In genomic region chr1:16617101-16617727, GRCh38 we compare ENCODE assay signal across 16 cellular contexts. TPM values are rescaled to one million over a fixed set of nuclear protein-coding genes. Genes with fewer than 3 reads are reported as not detected.
A peak's percentile ranks its signal among the peaks of the same experiment; 100 is the strongest.
DNase-seq lines count a peak whose midpoint lies in the region; ATAC-seq, FAIRE-seq and TF ChIP-seq lines count a peak whose summit lies in the region.
"Had no signal": no experiment of that assay in that cellular context is flagged by ENCODE, and none has a peak within 500 bp of the region (broad histone marks: within the 10 kb centered on the region; RNA-seq: fewer than 3 reads in every experiment).

No MANE protein-coding gene starts in this region.

- H3K4me2 ChIP-seq in SK-N-SH: no peak overlapping the region

- peaks cover 2% of the 10 kb centered on the region; the same call in 1 of the 2 replicates for H4K20me1 ChIP-seq in SK-N-SH (ENCODE audit: insufficient read depth)

- no peaks in the 10 kb centered on the region for H3K36me3 Mint-ChIP-seq in endothelial cell (ENCODE audit: low read depth, unreplicated experiment)
- H3K36me3 Mint-ChIP-seq: IgD-negative memory B cell had no signal

- CTCF ChIA-PET in SK-N-SH (lab: Yijun Ruan, JAX): interaction anchor here (0.9 to 10.5 kb wide), 6 partner anchors 6 to 334 kb away, joined by 3 to 130 read pairs (median 10); no protein-coding TSS in a partner anchor

- H3K4me1 ChIP-seq in SK-N-SH (ENCODE audit: control insufficient read depth in 1 of 2, insufficient read depth in 2 of 2, low read depth in 1 of 2, low read length in 1 of 2): peaks cover 5 to 15% of the 10 kb centered on the region in 2 experiments; a peak in 3 of 4 replicates
- H3K4me1 ChIP-seq in pancreas: peaks cover 6 to 13% (median 13%) of the 10 kb centered on the region in 3 donors

- no peaks in the 10 kb centered on the region for H3K9me3 Mint-ChIP-seq in endothelial cell (ENCODE audit: unreplicated experiment)
- H3K9me3 Mint-ChIP-seq: IgD-negative memory B cell had no signal

- no peak for FAIRE-seq in pancreas (lab: Jason Lieb, UNC)
- FAIRE-seq: colon, GM19239 had no signal

- TF ChIP-seq CTCF in SK-N-SH (IDR thresholded peaks at IDR 0.05): no peak
- TF ChIP-seq CTCF in GM20000 (IDR thresholded peaks at IDR 0.05; ENCODE audit: extremely low read depth, missing control alignments): no peak
- TF ChIP-seq CTCF in endothelial cell (IDR thresholded peaks at IDR 0.05; ENCODE audit: unreplicated experiment): no peak
- TF ChIP-seq CTCF in pancreas (IDR thresholded peaks at IDR 0.05): no peak

- H3K4me3 ChIP-seq in SK-N-SH (ENCODE audit: low read depth in 2 of 2, low read length in 1 of 2) (no peak overlapping the region), pancreas (no peak overlapping the region)
- H3K4me3 ChIP-seq: tibial artery had no signal

- no peaks in the 10 kb centered on the region for H3K9me2 ChIP-seq in SK-N-SH

- H3K27me3 ChIP-seq in SK-N-SH (ENCODE audit: insufficient read depth): no peaks in the 10 kb centered on the region
- H3K27me3 ChIP-seq in pancreas: no peaks in the 10 kb centered on the region
- H3K27me3 ChIP-seq: tibial artery had no signal

- peaks cover 7% of the 10 kb centered on the region for H3K79me2 ChIP-seq in SK-N-SH (ENCODE audit: insufficient read depth)

- no peak for TF ChIP-seq RAD21 in SK-N-SH (IDR thresholded peaks at IDR 0.05; ENCODE audit: low read length)

- WGBS in SK-N-SH (ENCODE audit: low lambda C conversion rate): 91% methylated on average over 21 of the region's 21 CpGs
- 87 to 88% methylated on average over 21 of the region's 21 CpGs for WGBS in pancreas, 2 donors

- H3K27ac ChIP-seq in SK-N-SH (ENCODE audit: low read depth in 2 of 2, low read length in 1 of 2) (no peak overlapping the region), pancreas (no peak overlapping the region)
- H3K27ac ChIP-seq: tibial artery had no signal

- TF ChIP-seq EP300 in SK-N-SH (IDR thresholded peaks at IDR 0.05; ENCODE audit: borderline replicate concordance in 1 of 2, low read depth in 1 of 2, low read length in 1 of 2): no peak

- intact Hi-C loops in pancreas (cut with DNase I): loop anchor here in 1 of 3 donors (10.0 kb wide), 1 partner anchor 328 kb away; no protein-coding TSS in a partner anchor

- H3F3A ChIP-seq in SK-N-SH (replicated peaks; ENCODE audit: insufficient read depth): peaks cover 17% of the 10 kb centered on the region

- peaks cover 10 to 28% of the 10 kb centered on the region in 2 experiments for H3K36me3 ChIP-seq in SK-N-SH (replicated peaks in 1 of 2; ENCODE audit: control insufficient read depth in 1 of 2, insufficient read depth in 2 of 2, low read length in 1 of 2)
- no peaks in the 10 kb centered on the region for H3K36me3 ChIP-seq in pancreas

- ATAC-seq in SK-N-SH treated with all-trans-retinoic acid at 6 μM for 48 hours: no peak
- no peak for ATAC-seq in pancreas
- no peak for ATAC-seq in HG03469 (IDR thresholded peaks at IDR 0.05; ENCODE audit: unreplicated experiment)

- DNase-seq in SK-N-SH: peak; percentile 47
- DNase-seq in GM20000 (ENCODE audit: low spot score): peak; percentile 61
- peak; percentile 16 for DNase-seq in endothelial cell (ENCODE audit: low spot score)
- DNase-seq in pancreas: peak in 5 of 6 donors; percentile 30 to 67 (median 34)
- no peak for DNase-seq in cerebellar nuclear complex (lab: John Stamatoyannopoulos, UW)
- DNase-seq in Ammon's horn (ENCODE audit: low spot score): no peak
- DNase-seq: HCEC 1CT, NCI-H69, SHP77 treated with DMSO at 0.1 percent for 48 hours had no signal

- no peaks in the 10 kb centered on the region for H3K4me1 Mint-ChIP-seq in endothelial cell (ENCODE audit: unreplicated experiment)
- H3K4me1 Mint-ChIP-seq: IgD-negative memory B cell had no signal

- no peaks in the 10 kb centered on the region for H3K27me3 Mint-ChIP-seq in endothelial cell (ENCODE audit: unreplicated experiment)
- H3K27me3 Mint-ChIP-seq: IgD-negative memory B cell had no signal

- no peak overlapping the region for H3K27ac Mint-ChIP-seq in endothelial cell (ENCODE audit: unreplicated experiment)
- H3K27ac Mint-ChIP-seq: IgD-negative memory B cell had no signal

- H3K4me3 Mint-ChIP-seq in endothelial cell (ENCODE audit: unreplicated experiment): no peak overlapping the region
- H3K4me3 Mint-ChIP-seq: IgD-negative memory B cell had no signal

- POLR2A ChIA-PET in SK-N-SH (lab: Yijun Ruan, JAX): interaction anchor here (1.2 kb wide), 1 partner anchor 7 kb away, joined by 3 read pairs; no protein-coding TSS in a partner anchor

- H3K9me3 ChIP-seq in SK-N-SH: no peaks in the 10 kb centered on the region
- H3K9me3 ChIP-seq in pancreas: no peaks in the 10 kb centered on the region
- H3K9me3 ChIP-seq: tibial artery had no signal

- H3K9ac ChIP-seq in SK-N-SH: no peak overlapping the region

- H2AFZ ChIP-seq in SK-N-SH (ENCODE audit: low read depth): no peak overlapping the region

TF ChIP-seq in SK-N-SH, 30 proteins besides CTCF, POLR2A, EP300 and RAD21:
- TF ChIP-seq NRF1 (IDR thresholded peaks at IDR 0.05; ENCODE audit: low read depth, low read length) (no peak), ELF1 (IDR thresholded peaks at IDR 0.05) (no peak), FOXJ3 (CRISPR knock-in tag; IDR thresholded peaks at IDR 0.05) (no peak), RXRA (IDR thresholded peaks at IDR 0.05; ENCODE audit: borderline replicate concordance, low read depth) (no peak), YY1 (IDR thresholded peaks at IDR 0.05; ENCODE audit: low read depth) (no peak)
TF ChIP-seq in SK-N-SH: peak in this region for 0.

TF ChIP-seq in SK-N-SH treated with all-trans-retinoic acid at 6 μM for 48 hours, 23 proteins besides CTCF, POLR2A, EP300 and RAD21:
- TF ChIP-seq ZFP30 (CRISPR knock-in tag; IDR thresholded peaks at IDR 0.05) (no peak), OSR1 (CRISPR knock-in tag; IDR thresholded peaks at IDR 0.05) (no peak), CSRNP3 (CRISPR knock-in tag; IDR thresholded peaks at IDR 0.05) (no peak), BACH2 (CRISPR knock-in tag; IDR thresholded peaks at IDR 0.05; ENCODE audit: borderline replicate concordance) (no peak)

RNA-seq across cellular contexts. Expression of gene NBPF1, which starts 3.9 kb away (rescaled TPM):
- polyA plus RNA-seq in SK-N-SH (2012; rRNA removed) (29.8 and 39.7 TPM in 2 replicates), pancreas (1 to 10 TPM; 4.0 to 5.8 TPM)
- 27.4 and 29.8 TPM in 2 replicates for polyA plus RNA-seq in SK-N-SH (2012; cell fraction: cytosol; rRNA removed)
- polyA plus RNA-seq in SK-N-SH (2012; cell fraction: nucleus; rRNA removed): 42.5 and 61.4 TPM in 2 replicates
- total RNA-seq in endothelial cell (ENCODE audit: unreplicated experiment) (41.8 TPM), pancreas (10 to 100 TPM; 12.4 to 32.2 (median 14.3) TPM)

RNA-seq across cellular contexts. Expression of gene RNU1-3, which starts 49.5 kb away (rescaled TPM):
- polyA plus RNA-seq in SK-N-SH (2012; rRNA removed): not detected in 2 replicates
- polyA plus RNA-seq in SK-N-SH (2012; cell fraction: cytosol; rRNA removed): not detected in 2 replicates
- not detected in 2 replicates for polyA plus RNA-seq in SK-N-SH (2012; cell fraction: nucleus; rRNA removed)
- total RNA-seq in endothelial cell (ENCODE audit: unreplicated experiment): 3,428 TPM
- total RNA-seq in pancreas: 1,000 to 10,000 TPM in 4 of 6 donors, 100 to 1,000 TPM in 2; 687 to 5,169 (median 2,340) TPM
- polyA plus RNA-seq in pancreas: not detected
- polyA plus RNA-seq: fibroblast of lung, IgD-negative memory B cell had no signal

Comparison
In these comparisons a context has a peak if more than half of its experiments do, and no peak if none do; other contexts are left out.
1. DNase-seq: peak in SK-N-SH (single experiment), GM20000 (single experiment), endothelial cell (single experiment) and pancreas (5 of 6); none in cerebellar nuclear complex (0 of 2) and Ammon's horn (single experiment).